ENCODE assay signal across 20 cellular contexts in genomic region chr17:518047-518735, GRCh38.
DNase-seq lines count a peak whose midpoint lies in the region; ATAC-seq and TF ChIP-seq lines count a peak whose summit lies in the region.
"Had no signal": no experiment of that assay in that cellular context is flagged by ENCODE, and none has a peak within 500 bp of the region (broad histone marks: within the 10 kb centered on the region; RNA-seq: fewer than 3 reads in every experiment).

No MANE protein-coding gene starts in this region.

- H3K4me1 Mint-ChIP-seq in activated CD4-positive, alpha-beta T cell treated with anti-CD3 and anti-CD28 coated beads, Interleukin-2, amount 10 ng/mL, durations not matched to agents 24 days and 14 days, result peaks cover 7% of the 10 kb centered on the region
- peaks cover 18% of the 10 kb centered on the region for H3K4me1 Mint-ChIP-seq in nephron progenitor cell

- no peak for TF ChIP-seq CTCF in heart right ventricle (IDR thresholded peaks at IDR 0.05)
- TF ChIP-seq CTCF in nephron progenitor cell (IDR thresholded peaks at IDR 0.05), result no peak
- TF ChIP-seq CTCF in spleen (IDR thresholded peaks at IDR 0.05 in 8 of 11, conservative IDR thresholded peaks at IDR 0.05 in 3 of 11), result no peak

- H3K4me3 ChIP-seq in heart right ventricle (no peak overlapping the region), spleen (no peak overlapping the region)

- H3K4me3 Mint-ChIP-seq in activated CD4-positive, alpha-beta T cell treated with anti-CD3 and anti-CD28 coated beads, Interleukin-2, amount 10 ng/mL, durations not matched to agents 24 days and 14 days, result no peak overlapping the region
- no peak overlapping the region for H3K4me3 Mint-ChIP-seq in nephron progenitor cell
- H3K4me3 Mint-ChIP-seq: CD4-positive, CD25-positive, alpha-beta regulatory T cell had no signal

- H3K27me3 Mint-ChIP-seq in activated CD4-positive, alpha-beta T cell treated with anti-CD3 and anti-CD28 coated beads, Interleukin-2, amount 10 ng/mL, durations not matched to agents 24 days and 14 days, result no peaks in the 10 kb centered on the region
- H3K27me3 Mint-ChIP-seq in nephron progenitor cell (ENCODE audit: low read depth, poor library complexity), result peaks cover 5% of the 10 kb centered on the region

- 67 to 79% methylated on average over 19 to 21 of the region's 21 CpGs for WGBS in heart right ventricle, 2 donors
- WGBS in spleen, 5 donors, result 74 to 86% (median 79%) methylated on average over 19 to 21 of the region's 21 CpGs

- H3K36me3 Mint-ChIP-seq in activated CD4-positive, alpha-beta T cell treated with anti-CD3 and anti-CD28 coated beads, Interleukin-2, amount 10 ng/mL, durations not matched to agents 24 days and 14 days (ENCODE audit: low read depth), result peaks cover 19% of the 10 kb centered on the region
- H3K36me3 Mint-ChIP-seq in nephron progenitor cell (ENCODE audit: low read depth), result peaks cover 55% of the 10 kb centered on the region

- intact Hi-C loops in activated CD4-positive, alpha-beta T cell treated with anti-CD3 and anti-CD28 coated beads, Interleukin-2, amount 10 ng/mL, durations not matched to agents 24 days and 14 days (cut with micrococcal nuclease), result no loop called here
- intact Hi-C loops in heart right ventricle (cut with DNase I) (no loop called here), spleen (cut with DNase I; ENCODE audit: low total_unique reads) (no loop called here)

- H3K4me1 ChIP-seq in heart right ventricle (peaks cover 3 to 52% (median 18%) of the 10 kb centered on the region in 9 donors), spleen (peaks cover 0 to 18% (median 2%) of the 10 kb centered on the region in 6 donors)

- peak; percentile 56 to 85 (median 72) for ATAC-seq in heart right ventricle
- ATAC-seq in HG02852 (IDR thresholded peaks at IDR 0.05; ENCODE audit: unreplicated experiment), result no peak

- H3K27me3 ChIP-seq in heart right ventricle, result no peaks in the 10 kb centered on the region
- H3K27me3 ChIP-seq in spleen (replicated peaks in 1 of 7), result no peaks in the 10 kb centered on the region

- H3K9me3 ChIP-seq in heart right ventricle (no peaks in the 10 kb centered on the region), spleen (no peaks in the 10 kb centered on the region)

- H3K27ac ChIP-seq in heart right ventricle, result peak overlapping the region in 8 of 10 donors; percentile 43 to 80 (median 66)
- no peak overlapping the region for H3K27ac ChIP-seq in spleen
- H3K27ac ChIP-seq: 22Rv1 had no signal

- no peaks in the 10 kb centered on the region for H3K9me3 Mint-ChIP-seq in activated CD4-positive, alpha-beta T cell treated with anti-CD3 and anti-CD28 coated beads, Interleukin-2, amount 10 ng/mL, durations not matched to agents 24 days and 14 days
- H3K9me3 Mint-ChIP-seq in nephron progenitor cell, result peaks cover 16% of the 10 kb centered on the region
- H3K9me3 Mint-ChIP-seq: CD4-positive, CD25-positive, alpha-beta regulatory T cell had no signal

- TF ChIP-seq POLR2A in spleen (IDR thresholded peaks at IDR 0.05), result no peak

- H3K27ac Mint-ChIP-seq in activated CD4-positive, alpha-beta T cell treated with anti-CD3 and anti-CD28 coated beads, Interleukin-2, amount 10 ng/mL, durations not matched to agents 24 days and 14 days, result peak overlapping the region; percentile 11
- H3K27ac Mint-ChIP-seq in nephron progenitor cell, result peak overlapping the region; percentile 34
- H3K27ac Mint-ChIP-seq: CD4-positive, CD25-positive, alpha-beta regulatory T cell had no signal

- DNase-seq in activated CD4-positive, alpha-beta T cell treated with anti-CD3 and anti-CD28 coated beads, Interleukin-2, amount 10 ng/mL, durations not matched to agents 24 days and 14 days, result no peak
- no peak for DNase-seq in activated CD4-positive, alpha-beta T cell treated with anti-CD3 and anti-CD28 coated beads, Interleukin-2, amount 50 U/mL, for 4 hours
- DNase-seq in heart right ventricle (peak in 1 of 2 donors; percentile 40), nephron progenitor cell (no peak), spleen (peak; percentile 41), SKM-1 (lab: John Stamatoyannopoulos, UW; ENCODE audit: unreplicated experiment) (no peak), GDM1 (lab: John Stamatoyannopoulos, UW) (no peak)
- DNase-seq: CD4-positive, CD25-positive, alpha-beta regulatory T cell; COR-L47; DMS 273 treated with DMSO at 0.1 percent for 48 hours; DND-41; Karpas-422; NCI-H1417 treated with DMSO at 0.1 percent for 48 hours; NCI-H1930; NCI-H226; NCI-H524; NCI-H82; OCI-M1 had no signal

- H3K36me3 ChIP-seq in heart right ventricle, result peaks cover 0 to 49% (median 0%) of the 10 kb centered on the region in 9 donors
- peaks cover 0 to 72% (median 33%) of the 10 kb centered on the region in 6 donors for H3K36me3 ChIP-seq in spleen

Comparison
In these comparisons a context has a peak if more than half of its experiments do, and no peak if none do; other contexts are left out.
1. H3K27ac ChIP-seq: peak in heart right ventricle (8 of 10); none in spleen (0 of 8).